ENCODE assay signal across 8 cellular contexts in genomic region chr15:45457215-45457614, GRCh38.
DNase-seq lines count a peak whose midpoint lies in the region; ATAC-seq, FAIRE-seq and TF ChIP-seq lines count a peak whose summit lies in the region.

No MANE protein-coding gene starts in this region.

- H3K9ac ChIP-seq in KMS-11 = no peak overlapping the region

- in situ Hi-C loops in brain microvascular endothelial cell (cut with HindIII; ENCODE audit: low pct_ligation_motif_present, low sequenced_read_pairs) = no loop called here

- H3K36me3 ChIP-seq in KMS-11 (ENCODE audit: insufficient read depth) (no peaks in the 10 kb centered on the region), brain microvascular endothelial cell (replicated peaks) (no peaks in the 10 kb centered on the region), pancreas (no peaks in the 10 kb centered on the region), tibial artery (no peaks in the 10 kb centered on the region)

- DNase-seq in ELR (ENCODE audit: low read depth) = peak; percentile 20
- no peak for DNase-seq in brain microvascular endothelial cell
- DNase-seq in pancreas = peak in 1 of 6 donors; percentile 22
- DNase-seq in NCI-H345 treated with DMSO at 0.1 percent for 48 hours (lab: John Stamatoyannopoulos, UW; ENCODE audit: unreplicated experiment) = no peak
- DNase-seq in Right ventricle myocardium inferior (ENCODE audit: missing footprints) = no peak
- no peak for DNase-seq in tibial artery
- DNase-seq in NCI-H524 treated with DMSO at 0.1 percent for 48 hours (lab: John Stamatoyannopoulos, UW) = no peak

- H4K20me1 ChIP-seq in KMS-11 (ENCODE audit: insufficient read depth) = no peaks in the 10 kb centered on the region

- intact Hi-C loops in pancreas (cut with DNase I) (loop anchor here in 2 of 3 donors (2.0 to 10.0 kb wide), 3 partner anchors 26 to 158 kb away; no protein-coding TSS in a partner anchor), Right ventricle myocardium inferior (cut with DNase I) (loop anchor here (5.0 to 10.0 kb wide), 2 partner anchors 150 to 292 kb away; no protein-coding TSS in a partner anchor), tibial artery (cut with DNase I; ENCODE audit: low total_unique reads) (loop anchor here (10.0 kb wide), 1 partner anchor 152 kb away; no protein-coding TSS in a partner anchor)

- H3K9me3 ChIP-seq in pancreas = no peaks in the 10 kb centered on the region
- H3K9me3 ChIP-seq in tibial artery = no peaks in the 10 kb centered on the region

- H3K4me2 ChIP-seq in KMS-11 = peak overlapping the region; percentile 99; the same call in 1 of the 2 replicates

- ATAC-seq in pancreas (peak; percentile 2 to 48 (median 20)), Right ventricle myocardium inferior (no peak)

- WGBS in pancreas, 2 donors = 24 to 26% methylated on average over 5 of the region's 5 CpGs

- H3K4me1 ChIP-seq in KMS-11 (ENCODE audit: low read depth, poor library complexity, severe bottlenecking) (peaks cover 40% of the 10 kb centered on the region), pancreas (peaks cover 0 to 13% (median 0%) of the 10 kb centered on the region in 3 donors), tibial artery (peaks cover 0 to 18% (median 0%) of the 10 kb centered on the region in 4 donors)

- H3K4me3 ChIP-seq in KMS-11 (IDR thresholded peaks at IDR 0.05; ENCODE audit: insufficient read depth, low read depth, low read length) = no peak overlapping the region
- H3K4me3 ChIP-seq in brain microvascular endothelial cell (ENCODE audit: low read depth, low read length) = peak overlapping the region; percentile 20
- H3K4me3 ChIP-seq in pancreas = no peak overlapping the region
- H3K4me3 ChIP-seq in tibial artery = no peak overlapping the region

- no peaks in the 10 kb centered on the region for H3K79me2 ChIP-seq in KMS-11 (ENCODE audit: insufficient read depth, low read depth)

- H3K27me3 ChIP-seq in KMS-11 (ENCODE audit: insufficient read depth, low read depth) (no peaks in the 10 kb centered on the region), brain microvascular endothelial cell (replicated peaks) (no peaks in the 10 kb centered on the region), pancreas (no peaks in the 10 kb centered on the region), tibial artery (no peaks in the 10 kb centered on the region)

- H2AFZ ChIP-seq in KMS-11 (ENCODE audit: low read depth) = no peak overlapping the region

- H3K27ac ChIP-seq in KMS-11 (peak overlapping the region; percentile 41; the same call in 1 of the 2 replicates), brain microvascular endothelial cell (peak overlapping the region; percentile 91), pancreas (peak overlapping the region in 2 of 4 donors; percentile 46 to 78), tibial artery (no peak overlapping the region)

- FAIRE-seq in pancreas (lab: Jason Lieb, UNC) = no peak

- TF ChIP-seq CTCF in KMS-11 (conservative IDR thresholded peaks at IDR 0.05; ENCODE audit: low read depth, low read length) (no peak), brain microvascular endothelial cell (IDR thresholded peaks at IDR 0.05; ENCODE audit: low read depth, low read length, missing control alignments) (no peak), pancreas (IDR thresholded peaks at IDR 0.05) (no peak), tibial artery (IDR thresholded peaks at IDR 0.05) (no peak)

Comparison
In these comparisons a context has a peak if more than half of its experiments do, and no peak if none do; other contexts are left out.
1. H3K27ac ChIP-seq: peak in KMS-11 (single experiment) and brain microvascular endothelial cell (single experiment); none in tibial artery (0 of 2).